ENCODE assay signal across 8 cellular contexts in the genomic region with DNA sequence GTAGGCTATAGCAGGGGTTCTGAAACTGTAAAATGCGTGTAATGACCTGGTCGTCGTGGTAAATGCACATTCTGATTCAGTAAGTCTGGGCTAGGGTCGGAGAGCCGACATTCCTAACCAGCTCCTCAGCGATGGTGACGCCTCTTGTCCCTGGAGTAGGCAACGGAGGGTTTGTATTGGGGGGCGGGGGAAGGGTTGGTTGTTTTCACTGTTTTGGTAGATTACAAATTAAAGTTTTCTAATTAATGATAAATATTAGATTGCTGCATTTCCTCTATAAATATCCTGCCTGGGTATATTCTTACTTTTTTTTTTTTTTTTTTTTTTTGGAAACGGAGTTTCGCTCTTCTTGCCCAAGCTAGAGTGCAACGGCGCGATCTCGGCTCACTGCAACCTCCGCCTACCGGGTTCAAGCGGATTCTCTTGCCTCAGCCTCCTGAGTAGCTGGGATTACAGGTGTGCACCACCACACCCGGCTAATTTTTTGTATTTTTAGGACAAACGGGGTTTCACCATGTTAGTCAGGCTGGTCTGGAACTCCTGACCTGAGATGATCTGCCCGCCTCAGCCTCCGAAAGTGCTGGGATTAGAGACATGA. TPM values are rescaled to one million over a fixed set of nuclear protein-coding genes. Genes with fewer than 3 reads are reported as not detected.
A peak's percentile ranks its signal among the peaks of the same experiment; 100 is the strongest.
DNase-seq lines count a peak whose midpoint lies in the region; ATAC-seq and TF ChIP-seq lines count a peak whose summit lies in the region.

No MANE protein-coding gene starts in this region.

- H3K36me3 Mint-ChIP-seq in brain = peaks cover 26% of the 10 kb centered on the region

- H3K4me3 Mint-ChIP-seq in brain = peak overlapping the region; percentile 83 to 95 (median 88)

- DNase-seq in sciatic nerve (ENCODE audit: low spot score) (no peak), GM13977 (ENCODE audit: low spot score) (no peak)
- no peak for DNase-seq in activated CD4-positive, alpha-beta T cell treated with anti-CD3 and anti-CD28 coated beads for 1 hour

- H3K4me3 ChIP-seq in GM08714 (ENCODE audit: low read length) (peak overlapping the region; percentile 55; the same call in 1 of the 2 replicates), mucosa of stomach (ENCODE audit: low read length) (peak overlapping the region; percentile 36)

- peak; percentile 24 for ATAC-seq in HG02759 (IDR thresholded peaks at IDR 0.05; ENCODE audit: unreplicated experiment)
- no peak for ATAC-seq in sciatic nerve
- no peak for ATAC-seq in esophagus mucosa

- peak overlapping the region; percentile 73 to 92 (median 89) for H3K27ac Mint-ChIP-seq in brain

- TF ChIP-seq CTCF in brain (conservative IDR thresholded peaks at IDR 0.05) (no peak), GM13977 (IDR thresholded peaks at IDR 0.05; ENCODE audit: extremely low read depth, insufficient read depth, missing control alignments) (no peak)

- peaks cover 3% of the 10 kb centered on the region for H3K27me3 Mint-ChIP-seq in brain

- H3K27me3 ChIP-seq in mucosa of stomach (ENCODE audit: control insufficient read depth, insufficient read depth, low read length) = no peaks in the 10 kb centered on the region

- H3K9me3 Mint-ChIP-seq in brain = peaks cover 0 to 9% (median 2%) of the 10 kb centered on the region in 5 experiments

- peak overlapping the region; percentile 78 for H3K9ac ChIP-seq in mucosa of stomach (ENCODE audit: low read length)

- peaks cover 44% of the 10 kb centered on the region for H3K4me1 Mint-ChIP-seq in brain

- no peaks in the 10 kb centered on the region for H3K36me3 ChIP-seq in mucosa of stomach (ENCODE audit: control insufficient read depth, insufficient read depth, low read length)

- intact Hi-C loops in sciatic nerve (cut with DNase I) = no loop called here

- H3K9me3 ChIP-seq in mucosa of stomach (ENCODE audit: control insufficient read depth, low read length) = no peaks in the 10 kb centered on the region

- peaks cover 23% of the 10 kb centered on the region for H3K4me1 ChIP-seq in mucosa of stomach (ENCODE audit: control insufficient read depth, insufficient read depth, low read length)

- in situ Hi-C loops in GM13977 (cut with MboI; ENCODE audit: low pct_unique_long_range_greater_than_20kb, low sequenced_read_pairs, unreplicated experiment) = no loop called here

RNA-seq across cellular contexts. Expression of a gene that starts 0.6 kb away (rescaled TPM):
- polyA plus RNA-seq in brain (ENCODE audit: insufficient read depth, low read depth, low replicate concordance) = 57.0 TPM
- total RNA-seq in sciatic nerve (63.0 TPM), esophagus mucosa (118 TPM)

RNA-seq across cellular contexts. Expression of a gene that starts 5.2 kb away (rescaled TPM):
- 22.0 TPM for polyA plus RNA-seq in brain (ENCODE audit: insufficient read depth, low read depth, low replicate concordance)
- 42.5 TPM for total RNA-seq in sciatic nerve
- 19.8 TPM for total RNA-seq in esophagus mucosa
